12 cellular contexts compared by ENCODE assay signal in the genomic region with DNA sequence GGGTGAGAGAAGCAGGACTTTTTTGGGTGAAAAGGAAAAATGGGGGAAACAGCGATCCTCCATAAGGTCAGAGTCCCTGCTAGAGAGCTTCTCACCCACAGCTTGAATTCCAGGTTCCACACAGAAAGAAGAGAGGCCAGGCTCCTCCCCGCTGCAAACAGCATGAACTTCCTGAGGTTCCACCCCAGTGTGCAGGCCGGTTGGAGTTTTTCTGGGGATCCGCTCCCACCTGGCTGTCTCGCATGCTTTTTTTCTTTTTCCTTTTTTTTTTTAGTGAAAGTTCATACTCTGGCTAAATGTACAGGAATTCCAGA.
DNase-seq lines count a peak whose midpoint lies in the region; ATAC-seq and TF ChIP-seq lines count a peak whose summit lies in the region.
"Had no signal": no experiment of that assay in that cellular context is flagged by ENCODE, and none has a peak within 500 bp of the region (broad histone marks: within the 10 kb centered on the region; RNA-seq: fewer than 3 reads in every experiment).

No MANE protein-coding gene starts in this region.

- no peaks in the 10 kb centered on the region for H3K27me3 Mint-ChIP-seq in GM23338 (ENCODE audit: insufficient read depth, low read depth, poor library complexity)
- H3K27me3 Mint-ChIP-seq in progenitor cell of endocrine pancreas: no peaks in the 10 kb centered on the region
- H3K27me3 Mint-ChIP-seq: CD4-positive, CD25-positive, alpha-beta regulatory T cell; natural killer cell treated with Interleukin-12 subunit alpha and Interleukin-12 subunit beta and Interleukin-15 and Interleukin-18, amount 100 ng/mL, for 72 hours; stimulated activated naive CD8-positive, alpha-beta T cell treated with anti-CD3 and anti-CD28 coated beads, Interleukin-15, amount 100 ng/mL, for 72 hours had no signal

- H3K4me2 ChIP-seq in GM23338: no peak overlapping the region

- intact Hi-C loops in Panc1 (cut with micrococcal nuclease; ENCODE audit: unreplicated experiment): no loop called here

- peak; percentile 47 for ATAC-seq in GM23338
- ATAC-seq in Panc1: peak; percentile 87
- ATAC-seq in gastroesophageal sphincter: no peak
- ATAC-seq in HG03025 (IDR thresholded peaks at IDR 0.05; ENCODE audit: low FRiP score, unreplicated experiment): no peak
- ATAC-seq: natural killer cell treated with Interleukin-12 subunit alpha and Interleukin-12 subunit beta and Interleukin-15 and Interleukin-18, amount 100 ng/mL, for 72 hours; stimulated activated naive CD8-positive, alpha-beta T cell treated with anti-CD3 and anti-CD28 coated beads, Interleukin-15, amount 100 ng/mL, for 72 hours had no signal

- H3K4me1 Mint-ChIP-seq in GM23338: peaks cover 18% of the 10 kb centered on the region
- peaks cover 3% of the 10 kb centered on the region for H3K4me1 Mint-ChIP-seq in progenitor cell of endocrine pancreas (ENCODE audit: low read depth)
- H3K4me1 Mint-ChIP-seq: CD4-positive, CD25-positive, alpha-beta regulatory T cell; stimulated activated naive CD8-positive, alpha-beta T cell treated with anti-CD3 and anti-CD28 coated beads, Interleukin-15, amount 100 ng/mL, for 72 hours had no signal

- peak overlapping the region; percentile 36 for H3K4me3 Mint-ChIP-seq in GM23338
- H3K4me3 Mint-ChIP-seq in progenitor cell of endocrine pancreas (ENCODE audit: low read depth): peak overlapping the region; percentile 83
- H3K4me3 Mint-ChIP-seq: CD4-positive, CD25-positive, alpha-beta regulatory T cell; natural killer cell treated with Interleukin-12 subunit alpha and Interleukin-12 subunit beta and Interleukin-15 and Interleukin-18, amount 100 ng/mL, for 72 hours; stimulated activated naive CD8-positive, alpha-beta T cell treated with anti-CD3 and anti-CD28 coated beads, Interleukin-15, amount 100 ng/mL, for 72 hours had no signal

- no peaks in the 10 kb centered on the region for H3K79me2 ChIP-seq in GM23338 (replicated peaks; ENCODE audit: insufficient read depth)

- peak overlapping the region; percentile 95 for H2AFZ ChIP-seq in GM23338

- BruUV-seq in Panc1 (replicated peaks; lab: Mats Ljungman, UMichigan): no TSS peak

- H3K9me3 Mint-ChIP-seq in GM23338: no peaks in the 10 kb centered on the region
- H3K9me3 Mint-ChIP-seq in progenitor cell of endocrine pancreas (ENCODE audit: low read depth): no peaks in the 10 kb centered on the region

- CTCF ChIA-PET in Panc1 (lab: Charles Lee): no interaction called here

- in situ Hi-C loops in Panc1 (cut with HindIII; ENCODE audit: low pct_unique_long_range_greater_than_20kb, low sequenced_read_pairs): no loop called here

- H3K36me3 ChIP-seq in GM23338 (ENCODE audit: insufficient read depth): no peaks in the 10 kb centered on the region
- H3K36me3 ChIP-seq in Panc1 (ENCODE audit: control insufficient read depth, insufficient read depth, low read length): no peaks in the 10 kb centered on the region
- H3K36me3 ChIP-seq in gastroesophageal sphincter: no peaks in the 10 kb centered on the region

- 79 to 92% methylated on average over 4 to 5 of the region's 5 CpGs for WGBS in gastroesophageal sphincter (ENCODE audit: low coverage in 1 of 2), 2 donors

- POLR2A ChIA-PET in Panc1 (lab: Charles Lee): no interaction called here

- peak; percentile 21 for DNase-seq in GM23338 (ENCODE audit: low spot score)
- no peak for DNase-seq in Panc1 (ENCODE audit: low read depth, low spot score)
- peak; percentile 80 for DNase-seq in glomerular visceral epithelial cell (ENCODE audit: extremely low spot score)
- no peak for DNase-seq in progenitor cell of endocrine pancreas (ENCODE audit: low spot score, unreplicated experiment)
- DNase-seq in NCI-H1105 treated with DMSO at 0.1 percent for 48 hours (lab: John Stamatoyannopoulos, UW): no peak
- no peak for DNase-seq in NCI-H2196 treated with DMSO at 0.1 percent for 48 hours (lab: John Stamatoyannopoulos, UW; ENCODE audit: unreplicated experiment)
- DNase-seq: CD4-positive, CD25-positive, alpha-beta regulatory T cell; stimulated activated CD4-positive, alpha-beta T cell treated with anti-CD3 and anti-CD28 coated beads, Interleukin-2, amount 100 ng/mL, for 24 hours; stimulated activated naive CD8-positive, alpha-beta T cell treated with anti-CD3 and anti-CD28 coated beads, Interleukin-15, amount 100 ng/mL, for 72 hours had no signal

- H3F3A ChIP-seq in GM23338 (replicated peaks; ENCODE audit: low read depth): no peaks in the 10 kb centered on the region

- H3K4me3 ChIP-seq in GM23338: no peak overlapping the region
- H3K4me3 ChIP-seq in Panc1 (ENCODE audit: low read depth in 2 of 2, low read length in 2 of 2): peak overlapping the region; percentile 59 to 76
- peak overlapping the region in 1 of 2 donors; percentile 35 for H3K4me3 ChIP-seq in gastroesophageal sphincter

- no peaks in the 10 kb centered on the region for H3K27me3 ChIP-seq in GM23338 (ENCODE audit: insufficient read depth)
- H3K27me3 ChIP-seq in Panc1 (ENCODE audit: control insufficient read depth, insufficient read depth, low read length): no peaks in the 10 kb centered on the region
- H3K27me3 ChIP-seq in gastroesophageal sphincter: no peaks in the 10 kb centered on the region

- H3K4me1 ChIP-seq in GM23338 (ENCODE audit: insufficient read depth) (peaks cover 5% of the 10 kb centered on the region; the same call in 1 of the 2 replicates), Panc1 (ENCODE audit: control insufficient read depth, insufficient read depth, low read length) (no peaks in the 10 kb centered on the region; the same call in 1 of the 2 replicates), gastroesophageal sphincter (no peaks in the 10 kb centered on the region)

- no peak overlapping the region; the same call in 1 of the 2 replicates for H3K27ac Mint-ChIP-seq in GM23338
- peak overlapping the region; percentile 94 for H3K27ac Mint-ChIP-seq in progenitor cell of endocrine pancreas
- H3K27ac Mint-ChIP-seq: CD4-positive, CD25-positive, alpha-beta regulatory T cell; natural killer cell treated with Interleukin-12 subunit alpha and Interleukin-12 subunit beta and Interleukin-15 and Interleukin-18, amount 100 ng/mL, for 72 hours; stimulated activated naive CD8-positive, alpha-beta T cell treated with anti-CD3 and anti-CD28 coated beads, Interleukin-15, amount 100 ng/mL, for 72 hours had no signal

- H3K27ac ChIP-seq in GM23338 (ENCODE audit: low read depth) (no peak overlapping the region), Panc1 (ENCODE audit: low read length) (peak overlapping the region; percentile 79), gastroesophageal sphincter (no peak overlapping the region)

- TF ChIP-seq POLR2A in gastroesophageal sphincter (IDR thresholded peaks at IDR 0.05): no peak

- no peaks in the 10 kb centered on the region; the same call in 2 of the 3 replicates for H3K36me3 Mint-ChIP-seq in GM23338 (ENCODE audit: low read depth)
- H3K36me3 Mint-ChIP-seq in progenitor cell of endocrine pancreas (ENCODE audit: insufficient read depth): no peaks in the 10 kb centered on the region
- H3K36me3 Mint-ChIP-seq: CD4-positive, CD25-positive, alpha-beta regulatory T cell; natural killer cell treated with Interleukin-12 subunit alpha and Interleukin-12 subunit beta and Interleukin-15 and Interleukin-18, amount 100 ng/mL, for 72 hours had no signal

- H3K9me3 ChIP-seq in Panc1 (ENCODE audit: control insufficient read depth, insufficient read depth, low read depth, low read length) (no peaks in the 10 kb centered on the region), gastroesophageal sphincter (no peaks in the 10 kb centered on the region)

- H4K20me1 ChIP-seq in GM23338 (replicated peaks; ENCODE audit: insufficient read depth): no peaks in the 10 kb centered on the region

- TF ChIP-seq CTCF in GM23338 (conservative IDR thresholded peaks at IDR 0.05; ENCODE audit: low read depth in 2 of 2) (no peak), Panc1 (IDR thresholded peaks at IDR 0.05) (no peak), progenitor cell of endocrine pancreas (IDR thresholded peaks at IDR 0.05; ENCODE audit: unreplicated experiment) (no peak), gastroesophageal sphincter (IDR thresholded peaks at IDR 0.05) (no peak)

- H3K9me2 ChIP-seq in GM23338 (ENCODE audit: insufficient read depth): peaks cover 9% of the 10 kb centered on the region

- TF ChIP-seq EP300 in gastroesophageal sphincter (IDR thresholded peaks at IDR 0.05): no peak

TF ChIP-seq in GM23338, 12 proteins besides CTCF, POLR2A, EP300 and RAD21 (continues in another document):
- no peak for TF ChIP-seq JUNB (IDR thresholded peaks at IDR 0.05; ENCODE audit: unreplicated experiment)
- no peak for TF ChIP-seq POLR2AphosphoS5 (IDR thresholded peaks at IDR 0.05; ENCODE audit: low read depth)
- TF ChIP-seq ZNF114 (CRISPR knock-in tag; IDR thresholded peaks at IDR 0.05): no peak

Comparison
In these comparisons a context has a peak if more than half of its experiments do, and no peak if none do; other contexts are left out.
1. ATAC-seq: peak in GM23338 (single experiment) and Panc1 (single experiment); none in gastroesophageal sphincter (single experiment) and HG03025 (single experiment).
2. DNase-seq: peak in GM23338 (single experiment) and glomerular visceral epithelial cell (single experiment); none in Panc1 (single experiment), progenitor cell of endocrine pancreas (single experiment), NCI-H1105 treated with DMSO at 0.1 percent for 48 hours (single experiment) and NCI-H2196 treated with DMSO at 0.1 percent for 48 hours (single experiment).